ENCODE assay signal across 1 cellular context in genomic region chr3:176971613-176972174, GRCh38.
A peak's percentile ranks its signal among the peaks of the same experiment; 100 is the strongest.
TF ChIP-seq lines count a peak whose summit lies in the region.

No MANE protein-coding gene starts in this region.

TF ChIP-seq in K562, 482 proteins besides CTCF, POLR2A, EP300 and RAD21:
- TF ChIP-seq EGR1 (conservative IDR thresholded peaks at IDR 0.05) (no peak), CEBPG (CRISPR knock-in tag; IDR thresholded peaks at IDR 0.05) (0 out of 2 replicates have a peak, but pooled peaks have one; percentile 29), CEBPG (tag; conservative IDR thresholded peaks at IDR 0.05 in 1 of 2, IDR thresholded peaks at IDR 0.05 in 1 of 2) (no peak), OTX1 (CRISPR knock-in tag; IDR thresholded peaks at IDR 0.05) (no peak)
